In genomic region chr9:113911850-113912249, GRCh38 we compare ENCODE assay signal across 1 cellular context.
TF ChIP-seq lines count a peak whose summit lies in the region.

No MANE protein-coding gene starts in this region.

TF ChIP-seq in H1, 55 proteins besides CTCF, POLR2A, EP300 and RAD21:
- TF ChIP-seq HDAC2 (IDR thresholded peaks at IDR 0.05; ENCODE audit: borderline replicate concordance in 1 of 2, low read depth in 2 of 2, low read length in 2 of 2), result no peak
- no peak for TF ChIP-seq GABPA (IDR thresholded peaks at IDR 0.05; ENCODE audit: borderline replicate concordance, insufficient read depth, low read length)
